ENCODE assay signal across 7 cellular contexts in genomic region chr20:17965042-17965697, GRCh38. TPM values are rescaled to one million over a fixed set of nuclear protein-coding genes. Genes with fewer than 3 reads are reported as not detected.
DNase-seq lines count a peak whose midpoint lies in the region; ATAC-seq and TF ChIP-seq lines count a peak whose summit lies in the region.

No MANE protein-coding gene starts in this region.

- TF ChIP-seq CTCF in GM23338 (conservative IDR thresholded peaks at IDR 0.05; ENCODE audit: low read depth in 2 of 2), result no peak
- no peak for TF ChIP-seq CTCF in fibroblast of pulmonary artery (IDR thresholded peaks at IDR 0.05; ENCODE audit: low read length, missing control alignments)
- TF ChIP-seq CTCF in smooth muscle cell (IDR thresholded peaks at IDR 0.05; ENCODE audit: borderline replicate concordance, insufficient read depth, poor library complexity, severe bottlenecking), result no peak

- H2AFZ ChIP-seq in GM23338 (no peak overlapping the region), smooth muscle cell (ENCODE audit: low read depth) (no peak overlapping the region)

- H3K36me3 ChIP-seq in GM23338 (ENCODE audit: insufficient read depth) (no peaks in the 10 kb centered on the region; the same call in 1 of the 2 replicates), smooth muscle cell (ENCODE audit: low read depth) (no peaks in the 10 kb centered on the region)

- peak; percentile 17 for DNase-seq in GM23338 (ENCODE audit: low spot score)
- no peak for DNase-seq in T-cell
- peak; percentile 40 for DNase-seq in fibroblast of pulmonary artery (ENCODE audit: low read depth)
- no peak for DNase-seq in smooth muscle cell (lab: John Stamatoyannopoulos, UW; ENCODE audit: unreplicated experiment)
- DNase-seq in SW480 (ENCODE audit: low spot score), result no peak

- H3K4me3 ChIP-seq in GM23338 (peak overlapping the region; percentile 70), fibroblast of pulmonary artery (replicated peaks; ENCODE audit: low read depth, low read length) (peak overlapping the region; percentile 82), smooth muscle cell (peak overlapping the region; percentile 75)

- H3K27me3 Mint-ChIP-seq in GM23338 (ENCODE audit: insufficient read depth, low read depth, poor library complexity), result peaks cover 20% of the 10 kb centered on the region
- H3K27me3 Mint-ChIP-seq in T-cell, result no peaks in the 10 kb centered on the region

- no peaks in the 10 kb centered on the region for H3K9me3 ChIP-seq in smooth muscle cell (replicated peaks; ENCODE audit: low read depth)

- ATAC-seq in GM23338 (no peak), T-cell (replicated peaks in 1 of 4) (no peak), HG03432 (IDR thresholded peaks at IDR 0.05; ENCODE audit: unreplicated experiment) (no peak), HG02610 (IDR thresholded peaks at IDR 0.05; ENCODE audit: unreplicated experiment) (no peak)

- H3K4me1 Mint-ChIP-seq in GM23338 (peaks cover 61% of the 10 kb centered on the region), T-cell (peaks cover 76 to 87% (median 77%) of the 10 kb centered on the region in 3 donors)

- WGBS in smooth muscle cell (ENCODE audit: low lambda C conversion rate), result 42% methylated on average over 9 of the region's 9 CpGs

- peaks cover 5% of the 10 kb centered on the region; the same call in 2 of the 3 replicates for H3K9me3 Mint-ChIP-seq in GM23338
- no peaks in the 10 kb centered on the region for H3K9me3 Mint-ChIP-seq in T-cell

- H3K4me2 ChIP-seq in GM23338 (peak overlapping the region; percentile 77), smooth muscle cell (peak overlapping the region; percentile 97)

- H4K20me1 ChIP-seq in GM23338 (replicated peaks; ENCODE audit: insufficient read depth) (peaks cover 64% of the 10 kb centered on the region), smooth muscle cell (ENCODE audit: low read depth) (peaks cover 79% of the 10 kb centered on the region)

- H3K79me2 ChIP-seq in GM23338 (replicated peaks; ENCODE audit: insufficient read depth) (peaks cover 96% of the 10 kb centered on the region), smooth muscle cell (ENCODE audit: low read depth) (peaks cover 84% of the 10 kb centered on the region)

- no peaks in the 10 kb centered on the region for H3K9me2 ChIP-seq in GM23338 (ENCODE audit: insufficient read depth)

- CTCF ChIA-PET in T-cell (lab: Charles Lee), result interaction anchor here (0.7 to 1.1 kb wide), 6 partner anchors 21 to 286 kb away, joined by 3 to 5 read pairs (median 4); partner anchors contain the start of gene RRBP1 (in 1 of the 2)

- peak overlapping the region; percentile 84 for H3K4me3 Mint-ChIP-seq in GM23338
- H3K4me3 Mint-ChIP-seq in T-cell, result peak overlapping the region; percentile 91 to 96 (median 95)

- H3K4me1 ChIP-seq in GM23338 (ENCODE audit: insufficient read depth) (peaks cover 62% of the 10 kb centered on the region), smooth muscle cell (ENCODE audit: low read depth) (peaks cover 48% of the 10 kb centered on the region)

- H3K27ac ChIP-seq in GM23338 (ENCODE audit: low read depth) (peak overlapping the region; percentile 98; the same call in 1 of the 2 replicates), smooth muscle cell (ENCODE audit: low read depth) (peak overlapping the region; percentile 99)

- H3F3A ChIP-seq in GM23338 (replicated peaks; ENCODE audit: low read depth) (0 out of 2 replicates have a peak, but pooled peaks cover 3% of the 10 kb centered on the region), smooth muscle cell (ENCODE audit: low read depth) (peaks cover 17% of the 10 kb centered on the region)

- H3K36me3 Mint-ChIP-seq in GM23338 (ENCODE audit: low read depth) (peaks cover 74% of the 10 kb centered on the region), T-cell (peaks cover 7% of the 10 kb centered on the region)

- no peaks in the 10 kb centered on the region for H3K27me3 ChIP-seq in GM23338 (ENCODE audit: insufficient read depth)
- H3K27me3 ChIP-seq in smooth muscle cell (ENCODE audit: low read depth), result no peaks in the 10 kb centered on the region

- POLR2A ChIA-PET in T-cell (lab: Charles Lee), result interaction anchor here in 1 of 2 donors (0.6 to 1.1 kb wide), 3 partner anchors 8 to 542 kb away, joined by 4 to 9 read pairs (median 4); partner anchors contain the start of gene SEC23B

- H3K27ac Mint-ChIP-seq in GM23338 (peak overlapping the region; percentile 98), T-cell (peak overlapping the region; percentile 76 to 82)

- H3K9ac ChIP-seq in smooth muscle cell (ENCODE audit: low read depth), result peak overlapping the region; percentile 98

TF ChIP-seq in GM23338, 12 proteins besides CTCF, POLR2A, EP300 and RAD21 (continues in another document):
- no peak for TF ChIP-seq ZNF462 (CRISPR knock-in tag; IDR thresholded peaks at IDR 0.05)
- no peak for TF ChIP-seq ZNF331 (CRISPR knock-in tag; IDR thresholded peaks at IDR 0.05; ENCODE audit: low read depth)
- no peak for TF ChIP-seq NANOG (IDR thresholded peaks at IDR 0.05; ENCODE audit: borderline replicate concordance)
- TF ChIP-seq ZNF114 (CRISPR knock-in tag; IDR thresholded peaks at IDR 0.05), result no peak
- no peak for TF ChIP-seq JUNB (IDR thresholded peaks at IDR 0.05; ENCODE audit: unreplicated experiment)
- TF ChIP-seq POLR2AphosphoS5 (IDR thresholded peaks at IDR 0.05; ENCODE audit: low read depth), result no peak

RNA-seq across cellular contexts. Expression of gene SNX5, which starts 3.4 kb away (rescaled TPM):
- 269 and 287 TPM in 2 replicates for total RNA-seq in GM23338 (2014; rRNA removed; shearing (Covaris generic))
- 154 and 167 TPM in 2 replicates for polyA plus RNA-seq in GM23338 (2016; fragmentation: Nextera tagmentation; extraction: Ambion mirVana)
- total RNA-seq in T-cell, result 10 to 100 TPM; 53.6 to 68.9 (median 56.7) TPM
- total RNA-seq in smooth muscle cell, result 92.3 and 100 TPM in 2 replicates
- 46.3 and 49.8 TPM in 2 replicates for polyA plus RNA-seq in smooth muscle cell

RNA-seq across cellular contexts. Expression of gene MGME1, which starts 3.6 kb away (rescaled TPM):
- total RNA-seq in GM23338 (2014; rRNA removed; shearing (Covaris generic)), result 41.5 and 43.1 TPM in 2 replicates
- polyA plus RNA-seq in GM23338 (2016; fragmentation: Nextera tagmentation; extraction: Ambion mirVana) (55.2 and 56.9 TPM in 2 replicates), smooth muscle cell (15.7 and 20.6 TPM in 2 replicates)
- total RNA-seq in T-cell (10 to 100 TPM in 3 of 5 donors, 1 to 10 TPM in 2; 7.3 to 15.0 (median 12.8) TPM), smooth muscle cell (16.0 and 18.3 TPM in 2 replicates)

Comparison
In these comparisons a context has a peak if more than half of its experiments do, and no peak if none do; other contexts are left out.
1. DNase-seq: peak in GM23338 (single experiment) and fibroblast of pulmonary artery (single experiment); none in T-cell (0 of 34), smooth muscle cell (single experiment) and SW480 (single experiment).
2. Peak in every context shown above with its lines, with median percentiles within 50 percentile points of each other: H3K4me3 ChIP-seq.